Comparison of ENCODE assay signal across 16 cellular contexts in genomic region chr20:16290358-16290757, GRCh38.
DNase-seq lines count a peak whose midpoint lies in the region; ATAC-seq and TF ChIP-seq lines count a peak whose summit lies in the region.
"Had no signal": no experiment of that assay in that cellular context is flagged by ENCODE, and none has a peak within 500 bp of the region (broad histone marks: within the 10 kb centered on the region; RNA-seq: fewer than 3 reads in every experiment).

No MANE protein-coding gene starts in this region.

- no peak overlapping the region for H2AFZ ChIP-seq in GM23338

- H3F3A ChIP-seq in GM23338 (replicated peaks; ENCODE audit: low read depth): no peaks in the 10 kb centered on the region

- no peaks in the 10 kb centered on the region for H3K36me3 ChIP-seq in Caco-2 (ENCODE audit: control insufficient read depth, insufficient read depth, low read length)
- H3K36me3 ChIP-seq in GM23338 (ENCODE audit: insufficient read depth): no peaks in the 10 kb centered on the region
- H3K36me3 ChIP-seq: BE2C had no signal

- H3K27me3 Mint-ChIP-seq in Caco-2 (ENCODE audit: insufficient read depth, unreplicated experiment): no peaks in the 10 kb centered on the region
- H3K27me3 Mint-ChIP-seq in GM23338 (ENCODE audit: insufficient read depth, low read depth, poor library complexity): no peaks in the 10 kb centered on the region
- H3K27me3 Mint-ChIP-seq: CD4-positive, CD25-positive, alpha-beta regulatory T cell; CD8-positive, alpha-beta memory T cell had no signal

- H4K20me1 ChIP-seq in GM23338 (replicated peaks; ENCODE audit: insufficient read depth): no peaks in the 10 kb centered on the region

- H3K9me3 Mint-ChIP-seq in Caco-2 (ENCODE audit: unreplicated experiment) (no peaks in the 10 kb centered on the region), GM23338 (no peaks in the 10 kb centered on the region; the same call in 2 of the 3 replicates)

- no peaks in the 10 kb centered on the region for H3K79me2 ChIP-seq in GM23338 (replicated peaks; ENCODE audit: insufficient read depth)

- H3K4me3 ChIP-seq in Caco-2 (ENCODE audit: low read depth, low read length): no peak overlapping the region
- no peak overlapping the region for H3K4me3 ChIP-seq in GM23338

- peak; percentile 36; the same call in 1 of the 3 replicates for ATAC-seq in GM23338
- no peak for ATAC-seq in GM19351 (IDR thresholded peaks at IDR 0.05; ENCODE audit: unreplicated experiment)

- no peak overlapping the region for H3K4me3 Mint-ChIP-seq in Caco-2 (ENCODE audit: unreplicated experiment)
- no peak overlapping the region for H3K4me3 Mint-ChIP-seq in GM23338
- H3K4me3 Mint-ChIP-seq: CD4-positive, CD25-positive, alpha-beta regulatory T cell; CD8-positive, alpha-beta memory T cell had no signal

- H3K9me2 ChIP-seq in GM23338 (ENCODE audit: insufficient read depth): no peaks in the 10 kb centered on the region

- CTCF ChIA-PET in Caco-2 (lab: Charles Lee): interaction anchor here (1.7 kb wide), 1 partner anchor 185 kb away, joined by 4 read pairs; no protein-coding TSS in a partner anchor

- no TSS peak for BruUV-seq in Caco-2 (replicated peaks; lab: Mats Ljungman, UMichigan)

- H3K27me3 ChIP-seq in Caco-2 (replicated peaks; ENCODE audit: control insufficient read depth, insufficient read depth, low read length): no peaks in the 10 kb centered on the region
- no peaks in the 10 kb centered on the region for H3K27me3 ChIP-seq in GM23338 (ENCODE audit: insufficient read depth)
- H3K27me3 ChIP-seq: BE2C had no signal

- H3K36me3 Mint-ChIP-seq in Caco-2 (ENCODE audit: insufficient read depth, unreplicated experiment): no peaks in the 10 kb centered on the region
- no peaks in the 10 kb centered on the region for H3K36me3 Mint-ChIP-seq in GM23338 (ENCODE audit: low read depth)

- H3K27ac ChIP-seq in GM23338 (ENCODE audit: low read depth): no peak overlapping the region
- H3K27ac ChIP-seq: KMS-11 had no signal

- H3K4me1 Mint-ChIP-seq in Caco-2 (ENCODE audit: low read depth, unreplicated experiment) (peaks cover 12% of the 10 kb centered on the region), GM23338 (peaks cover 14% of the 10 kb centered on the region)
- H3K4me1 Mint-ChIP-seq: CD4-positive, CD25-positive, alpha-beta regulatory T cell; CD8-positive, alpha-beta memory T cell had no signal

- H3K4me1 ChIP-seq in Caco-2 (peaks cover 33% of the 10 kb centered on the region), GM23338 (ENCODE audit: insufficient read depth) (peaks cover 14% of the 10 kb centered on the region)
- H3K4me1 ChIP-seq: BE2C had no signal

- H3K4me2 ChIP-seq in GM23338: no peak overlapping the region
- H3K4me2 ChIP-seq: KMS-11 had no signal

- H3K9me3 ChIP-seq in Caco-2: no peaks in the 10 kb centered on the region
- H3K9me3 ChIP-seq: BE2C had no signal

- DNase-seq in Caco-2 (peak; percentile 39 to 50), GM23338 (ENCODE audit: low spot score) (no peak), ecto neural progenitor cell (ENCODE audit: low spot score) (peak; percentile 73), iPS-NIHi7 (ENCODE audit: extremely low spot score) (peak; percentile 18), hepatic stellate cell (ENCODE audit: low spot score) (no peak), HuH-7.5 (ENCODE audit: low spot score) (no peak), AG08395 (ENCODE audit: low spot score) (no peak)
- DNase-seq: BE2C; C1 segment of cervical spinal cord; CD4-positive, CD25-positive, alpha-beta regulatory T cell; CD8-positive, alpha-beta memory T cell; COR-L47; DMS79 treated with DMSO at 0.1 percent for 48 hours; GF-D8 had no signal

- POLR2A ChIA-PET in Caco-2 (lab: Charles Lee): interaction anchor here (0.6 kb wide), 1 partner anchor 117 kb away, joined by 5 read pairs; no protein-coding TSS in a partner anchor

- intact Hi-C loops in Caco-2 (cut with micrococcal nuclease; ENCODE audit: unreplicated experiment): loop anchor here (5.0 kb wide), 1 partner anchor 187 kb away; no protein-coding TSS in a partner anchor

- no peak overlapping the region for H3K27ac Mint-ChIP-seq in Caco-2 (ENCODE audit: unreplicated experiment)
- peak overlapping the region; percentile 64; the same call in 1 of the 2 replicates for H3K27ac Mint-ChIP-seq in GM23338
- H3K27ac Mint-ChIP-seq: CD4-positive, CD25-positive, alpha-beta regulatory T cell; CD8-positive, alpha-beta memory T cell had no signal

- TF ChIP-seq CTCF in Caco-2 (IDR thresholded peaks at IDR 0.05; ENCODE audit: insufficient read depth in 1 of 2, low read depth in 1 of 2, low read length in 1 of 2, severe bottlenecking in 1 of 2, unreplicated experiment in 1 of 2) (no peak), GM23338 (conservative IDR thresholded peaks at IDR 0.05; ENCODE audit: low read depth in 2 of 2) (no peak)

TF ChIP-seq in GM23338, 12 proteins besides CTCF, POLR2A, EP300 and RAD21:
- TF ChIP-seq STAT1 (IDR thresholded peaks at IDR 0.05; ENCODE audit: unreplicated experiment): no peak
- TF ChIP-seq CREB1 (CRISPR knock-in tag; IDR thresholded peaks at IDR 0.05; ENCODE audit: low read depth): no peak
- TF ChIP-seq ZNF462 (CRISPR knock-in tag; IDR thresholded peaks at IDR 0.05): no peak
- no peak for TF ChIP-seq POLR2AphosphoS5 (IDR thresholded peaks at IDR 0.05; ENCODE audit: low read depth)

Comparison
In these comparisons a context has a peak if more than half of its experiments do, and no peak if none do; other contexts are left out.
1. DNase-seq: peak in Caco-2 (2 of 2), ecto neural progenitor cell (single experiment) and iPS-NIHi7 (single experiment); none in GM23338 (single experiment), hepatic stellate cell (single experiment), HuH-7.5 (single experiment) and AG08395 (single experiment).